In the genomic region with DNA sequence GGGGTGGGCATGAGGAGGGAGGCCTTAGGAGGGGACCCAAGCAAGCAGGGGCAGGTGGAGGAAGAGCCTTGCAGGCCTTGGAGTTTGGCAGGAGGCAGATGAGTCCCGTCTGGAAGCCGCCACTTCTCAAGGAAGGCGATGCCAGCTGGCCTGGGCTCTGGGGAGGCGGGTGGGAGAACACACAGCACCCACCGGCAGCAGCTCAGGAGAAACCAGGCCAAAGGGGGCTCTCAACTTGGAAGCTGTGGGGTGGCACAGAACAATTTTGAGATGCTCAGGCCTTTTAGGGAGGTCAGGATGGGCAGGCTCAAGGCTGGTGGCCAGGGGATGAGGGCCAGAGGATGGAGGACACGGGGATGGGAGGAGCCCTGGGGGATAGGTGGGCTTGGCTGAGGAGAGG, we compare ENCODE assay signal across 16 cellular contexts. TPM values are rescaled to one million over a fixed set of nuclear protein-coding genes. Genes with fewer than 3 reads are reported as not detected.
DNase-seq lines count a peak whose midpoint lies in the region; ATAC-seq, FAIRE-seq and TF ChIP-seq lines count a peak whose summit lies in the region.
"Had no signal": no experiment of that assay in that cellular context is flagged by ENCODE, and none has a peak within 500 bp of the region (broad histone marks: within the 10 kb centered on the region; RNA-seq: fewer than 3 reads in every experiment).

No MANE protein-coding gene starts in this region.

- no peak for TF ChIP-seq EP300 in SK-N-SH (IDR thresholded peaks at IDR 0.05; ENCODE audit: borderline replicate concordance in 1 of 2, low read depth in 1 of 2, low read length in 1 of 2)
- no peak for TF ChIP-seq EP300 in sigmoid colon (IDR thresholded peaks at IDR 0.05)

- WGBS in SK-N-SH (ENCODE audit: low lambda C conversion rate): 51% methylated on average over 3 of the region's 6 CpGs
- WGBS in endodermal cell (ENCODE audit: insufficient coverage in 1 of 2, insufficient read length in 1 of 2), 2 experiments: 96% methylated on average over 6 of the region's 6 CpGs; no CpG with 5 or more reads in 1 of the 2 experiments
- WGBS in sigmoid colon, 2 donors: 88 to 89% methylated on average over 6 of the region's 6 CpGs

- no peak for TF ChIP-seq CTCF in SK-N-SH (IDR thresholded peaks at IDR 0.05)
- TF ChIP-seq CTCF in endodermal cell (conservative IDR thresholded peaks at IDR 0.05): no peak
- no peak for TF ChIP-seq CTCF in sigmoid colon (IDR thresholded peaks at IDR 0.05)
- no peak for TF ChIP-seq CTCF in kidney (IDR thresholded peaks at IDR 0.05; ENCODE audit: borderline replicate concordance, extremely low read depth, insufficient read depth)

- CTCF ChIA-PET in SK-N-SH (lab: Yijun Ruan, JAX): interaction anchor here (0.6 to 1.8 kb wide), 5 partner anchors 23 to 730 kb away, joined by 3 to 8 read pairs (median 3); no protein-coding TSS in a partner anchor

- no peak for TF ChIP-seq RAD21 in SK-N-SH (IDR thresholded peaks at IDR 0.05; ENCODE audit: low read length)

- intact Hi-C loops in sigmoid colon (cut with DNase I): no loop called here
- intact Hi-C loops in kidney (cut with DNase I): no loop called here

- H3K9me3 ChIP-seq in SK-N-SH: peaks cover 7% of the 10 kb centered on the region; the same call in 1 of the 2 replicates
- H3K9me3 ChIP-seq in endodermal cell (ENCODE audit: control insufficient read depth, low read length): no peaks in the 10 kb centered on the region
- no peaks in the 10 kb centered on the region for H3K9me3 ChIP-seq in sigmoid colon
- H3K9me3 ChIP-seq in kidney (ENCODE audit: control insufficient read depth in 1 of 2, low read length in 2 of 2): no peaks in the 10 kb centered on the region

- H4K20me1 ChIP-seq in SK-N-SH (ENCODE audit: insufficient read depth): no peaks in the 10 kb centered on the region

- H3K4me1 ChIP-seq in SK-N-SH (ENCODE audit: control insufficient read depth in 1 of 2, insufficient read depth in 2 of 2, low read depth in 1 of 2, low read length in 1 of 2) (peaks cover 0 to 22% of the 10 kb centered on the region in 2 experiments; a peak in 1 of 4 replicates), endodermal cell (ENCODE audit: control insufficient read depth, insufficient read depth, low read length) (no peaks in the 10 kb centered on the region), sigmoid colon (no peaks in the 10 kb centered on the region), kidney (ENCODE audit: control insufficient read depth in 1 of 2, insufficient read depth in 1 of 2, low read depth in 1 of 2, low read length in 2 of 2) (no peaks in the 10 kb centered on the region)

- no peak for FAIRE-seq in kidney (lab: Jason Lieb, UNC)
- FAIRE-seq: GM18507, H1 had no signal

- no peak for ATAC-seq in SK-N-SH treated with all-trans-retinoic acid at 6 μM for 48 hours
- ATAC-seq in GM19351 (IDR thresholded peaks at IDR 0.05; ENCODE audit: unreplicated experiment): no peak

- POLR2A ChIA-PET in SK-N-SH (lab: Yijun Ruan, JAX): no interaction called here

- TF ChIP-seq POLR2A in sigmoid colon (IDR thresholded peaks at IDR 0.05): no peak

- no peaks in the 10 kb centered on the region for H3F3A ChIP-seq in SK-N-SH (replicated peaks; ENCODE audit: insufficient read depth)

- no peak overlapping the region for H2AFZ ChIP-seq in SK-N-SH (ENCODE audit: low read depth)

- H3K9ac ChIP-seq in SK-N-SH (no peak overlapping the region), endodermal cell (ENCODE audit: extremely low read depth, low read length, poor library complexity, severe bottlenecking) (no peak overlapping the region), kidney (ENCODE audit: low read length in 2 of 2) (no peak overlapping the region)

- H3K27me3 Mint-ChIP-seq in endodermal cell (ENCODE audit: insufficient read depth): peaks cover 34% of the 10 kb centered on the region
- H3K27me3 Mint-ChIP-seq: CD4-positive, CD25-positive, alpha-beta regulatory T cell had no signal

- H3K79me2 ChIP-seq in SK-N-SH (ENCODE audit: insufficient read depth): no peaks in the 10 kb centered on the region

- no peaks in the 10 kb centered on the region for H3K9me2 ChIP-seq in SK-N-SH

- H3K36me3 Mint-ChIP-seq in endodermal cell (ENCODE audit: low read depth): no peaks in the 10 kb centered on the region
- H3K36me3 Mint-ChIP-seq: CD4-positive, CD25-positive, alpha-beta regulatory T cell; IgD-negative memory B cell had no signal

- H3K27me3 ChIP-seq in SK-N-SH (ENCODE audit: insufficient read depth) (peaks cover 41% of the 10 kb centered on the region), endodermal cell (ENCODE audit: control insufficient read depth, insufficient read depth, low read length, poor library complexity, severe bottlenecking) (peaks cover 2% of the 10 kb centered on the region), sigmoid colon (no peaks in the 10 kb centered on the region)

- H3K4me2 ChIP-seq in SK-N-SH: no peak overlapping the region

- H3K4me3 ChIP-seq in SK-N-SH (ENCODE audit: low read depth in 2 of 2, low read length in 1 of 2) (no peak overlapping the region), endodermal cell (ENCODE audit: low read length) (no peak overlapping the region), sigmoid colon (no peak overlapping the region), kidney (ENCODE audit: low read length in 2 of 2) (no peak overlapping the region)

- peaks cover 54% of the 10 kb centered on the region for H3K9me3 Mint-ChIP-seq in endodermal cell

- H3K36me3 ChIP-seq in SK-N-SH (replicated peaks in 1 of 2; ENCODE audit: control insufficient read depth in 1 of 2, insufficient read depth in 2 of 2, low read length in 1 of 2) (no peaks in the 10 kb centered on the region), endodermal cell (ENCODE audit: control insufficient read depth, insufficient read depth, low read length) (no peaks in the 10 kb centered on the region), sigmoid colon (no peaks in the 10 kb centered on the region), kidney (ENCODE audit: control insufficient read depth in 1 of 2, insufficient read depth in 2 of 2, low read length in 2 of 2) (no peaks in the 10 kb centered on the region)

- H3K27ac ChIP-seq in SK-N-SH (ENCODE audit: low read depth in 2 of 2, low read length in 1 of 2) (no peak overlapping the region), endodermal cell (ENCODE audit: low read depth, low read length) (no peak overlapping the region), sigmoid colon (no peak overlapping the region), kidney (ENCODE audit: low read depth in 2 of 2, low read length in 2 of 2) (no peak overlapping the region)
- H3K27ac ChIP-seq: 22Rv1 had no signal

- H3K27ac Mint-ChIP-seq in endodermal cell: no peak overlapping the region
- H3K27ac Mint-ChIP-seq: CD4-positive, CD25-positive, alpha-beta regulatory T cell; IgD-negative memory B cell had no signal

- DNase-seq in SK-N-SH (peak; percentile 11), D341Med (ENCODE audit: low spot score) (peak; percentile 3), endodermal cell (peak; percentile 15), sigmoid colon (peak; percentile 44), kidney (no peak), NCI-H2171 treated with DMSO at 0.1 percent for 48 hours (lab: John Stamatoyannopoulos, UW) (no peak)
- DNase-seq: CD4-positive, CD25-positive, alpha-beta regulatory T cell; DMS 273 treated with DMSO at 0.1 percent for 48 hours had no signal

- H3K4me1 Mint-ChIP-seq in endodermal cell: no peaks in the 10 kb centered on the region
- H3K4me1 Mint-ChIP-seq: CD4-positive, CD25-positive, alpha-beta regulatory T cell had no signal

- H3K4me3 Mint-ChIP-seq in endodermal cell: no peak overlapping the region
- H3K4me3 Mint-ChIP-seq: CD4-positive, CD25-positive, alpha-beta regulatory T cell; IgD-negative memory B cell had no signal

RNA-seq across cellular contexts. Expression of a gene that starts 11.6 kb away (rescaled TPM):
- polyA plus RNA-seq in SK-N-SH (2012; rRNA removed): 0.05 and 0.08 TPM in 2 replicates
- polyA plus RNA-seq in SK-N-SH (2012; cell fraction: cytosol; rRNA removed): 0.04 and 0.07 TPM in 2 replicates
- polyA plus RNA-seq in SK-N-SH (2012; cell fraction: nucleus; rRNA removed): 0.06 TPM in 1 of 2 replicates, not detected in the other
- total RNA-seq in endodermal cell: under 1 TPM; 0.18 to 0.31 TPM
- 1.5 TPM for polyA plus RNA-seq in endodermal cell (2013, experiment 1 of 2)
- 1.3 TPM for polyA plus RNA-seq in endodermal cell (2013, experiment 2 of 2)
- total RNA-seq in sigmoid colon: not detected
- under 1 TPM in 1 of 3 donors, not detected in 2; 0.06 TPM for polyA plus RNA-seq in sigmoid colon
- total RNA-seq in kidney: 4.7 TPM
- 81.4 TPM for polyA plus RNA-seq in kidney (ENCODE audit: insufficient read depth, low read depth, low replicate concordance)
- total RNA-seq: CD4-positive, CD25-positive, alpha-beta regulatory T cell; HT-29 had no signal
- polyA plus RNA-seq: CD4-positive, CD25-positive, alpha-beta regulatory T cell; IgD-negative memory B cell had no signal

RNA-seq across cellular contexts. Expression of a gene that starts 36.4 kb away (rescaled TPM):
- polyA plus RNA-seq in SK-N-SH (2012; rRNA removed) (44.5 and 45.3 TPM in 2 replicates), sigmoid colon (10 to 100 TPM; 36.7 to 40.8 (median 37.9) TPM), kidney (ENCODE audit: insufficient read depth, low read depth, low replicate concordance) (35.4 TPM)
- 29.3 and 41.5 TPM in 2 replicates for polyA plus RNA-seq in SK-N-SH (2012; cell fraction: cytosol; rRNA removed)
- polyA plus RNA-seq in SK-N-SH (2012; cell fraction: nucleus; rRNA removed): 24.8 and 34.7 TPM in 2 replicates
- total RNA-seq in endodermal cell (10 to 100 TPM; 17.1 to 20.8 TPM), sigmoid colon (10 to 100 TPM; 31.8 to 49.0 (median 39.9) TPM), kidney (14.6 TPM)
- polyA plus RNA-seq in endodermal cell (2013, experiment 1 of 2): 20.0 TPM
- polyA plus RNA-seq in endodermal cell (2013, experiment 2 of 2): 18.4 TPM

RNA-seq across cellular contexts. Expression of a gene that starts 38.2 kb away (rescaled TPM):
- polyA plus RNA-seq in SK-N-SH (2012; rRNA removed): 1.2 and 2.5 TPM in 2 replicates
- polyA plus RNA-seq in SK-N-SH (2012; cell fraction: cytosol; rRNA removed): 0.44 and 0.64 TPM in 2 replicates
- polyA plus RNA-seq in SK-N-SH (2012; cell fraction: nucleus; rRNA removed): 12.7 and 15.1 TPM in 2 replicates
- 10 to 100 TPM in 1 of 2 donors, 1 to 10 TPM in 1; 2.8 to 12.9 TPM for total RNA-seq in endodermal cell
- 11.1 TPM for polyA plus RNA-seq in endodermal cell (2013, experiment 1 of 2)
- polyA plus RNA-seq in endodermal cell (2013, experiment 2 of 2): 9.0 TPM
- 100 to 1,000 TPM in 1 of 4 donors, 10 to 100 TPM in 3; 33.9 to 135 (median 64.2) TPM for total RNA-seq in sigmoid colon
- 1 to 10 TPM in 1 of 3 donors, not detected in 2; 4.6 TPM for polyA plus RNA-seq in sigmoid colon
- 1.5 TPM for total RNA-seq in kidney
- 5.5 TPM for polyA plus RNA-seq in kidney (ENCODE audit: insufficient read depth, low read depth, low replicate concordance)
- total RNA-seq: Daoy had no signal
- polyA plus RNA-seq: CD4-positive, CD25-positive, alpha-beta regulatory T cell; IgD-negative memory B cell had no signal

RNA-seq across cellular contexts. Expression of a gene that starts 52.3 kb away (rescaled TPM):
- polyA plus RNA-seq in SK-N-SH (2012; rRNA removed) (22.3 and 30.8 TPM in 2 replicates), sigmoid colon (100 to 1,000 TPM in 1 of 3 donors, 10 to 100 TPM in 2; 67.9 to 158 (median 70.5) TPM), kidney (ENCODE audit: insufficient read depth, low read depth, low replicate concordance) (79.7 TPM)
- polyA plus RNA-seq in SK-N-SH (2012; cell fraction: cytosol; rRNA removed): 14.8 and 24.2 TPM in 2 replicates
- 64.5 and 67.9 TPM in 2 replicates for polyA plus RNA-seq in SK-N-SH (2012; cell fraction: nucleus; rRNA removed)
- total RNA-seq in endodermal cell (100 to 1,000 TPM in 1 of 2 donors, 10 to 100 TPM in 1; 57.6 to 121 TPM), sigmoid colon (10 to 100 TPM; 31.9 to 60.7 (median 35.1) TPM), kidney (110 TPM)
- 144 TPM for polyA plus RNA-seq in endodermal cell (2013, experiment 1 of 2)
- 117 TPM for polyA plus RNA-seq in endodermal cell (2013, experiment 2 of 2)

Comparison
In these comparisons a context has a peak if more than half of its experiments do, and no peak if none do; other contexts are left out.
1. DNase-seq: peak in SK-N-SH (single experiment), D341Med (single experiment), endodermal cell (single experiment) and sigmoid colon (single experiment); none in kidney (single experiment) and NCI-H2171 treated with DMSO at 0.1 percent for 48 hours (single experiment).